In the genomic region with DNA sequence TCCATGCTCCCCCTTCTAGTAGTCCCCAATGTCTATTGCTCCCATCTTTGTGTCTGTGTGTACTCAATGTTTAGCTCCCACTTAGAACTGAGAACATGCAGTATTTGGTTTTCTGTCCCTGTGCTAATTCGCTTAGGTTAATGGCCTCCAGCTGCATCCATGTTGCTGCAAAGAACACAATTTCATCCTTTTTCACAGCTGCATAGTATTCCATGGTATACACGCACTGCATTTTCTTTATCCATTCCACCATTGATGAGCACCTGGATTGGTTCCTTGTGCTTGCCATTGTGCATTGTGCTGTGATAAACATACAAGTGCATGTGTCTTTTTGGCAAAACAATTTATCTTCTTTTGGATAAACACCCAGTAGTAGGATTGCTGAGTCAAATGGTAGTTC, we compare ENCODE assay signal across 28 cellular contexts.
"Had no signal": no experiment of that assay in that cellular context is flagged by ENCODE, and none has a peak within 500 bp of the region (broad histone marks: within the 10 kb centered on the region; RNA-seq: fewer than 3 reads in every experiment).

No MANE protein-coding gene starts in this region.

- H3K27me3 ChIP-seq: suprapubic skin, testis, thyroid gland, tibial artery, tibial nerve, transverse colon, upper lobe of left lung, upper lobe of right lung, uterus, vagina had no signal

- H3K4me3 ChIP-seq: suprapubic skin, testis, thoracic aorta, thyroid gland, tibial artery, tibial nerve, transverse colon, upper lobe of left lung, upper lobe of right lung, uterus, vagina had no signal

- ATAC-seq: stimulated activated effector memory CD8-positive, alpha-beta T cell treated with anti-CD3 and anti-CD28 coated beads, Interleukin-12 subunit alpha, Interleukin-12 subunit beta, amount 100 ng/mL, for 72 hours; stimulated activated memory B cell treated with anti-CD40 and anti-IgM and Interleukin-4, amounts not matched to agents 10 μg/mL and 1 μg/mL and 100 μg/mL, for 72 hours; stimulated activated naive CD8-positive, alpha-beta T cell treated with anti-CD3 and anti-CD28 coated beads, Interleukin-15, amount 100 ng/mL, for 72 hours; stimulated activated naive CD8-positive, alpha-beta T cell treated with anti-CD3 and anti-CD28 coated beads, Interleukin-15, Interleukin-2, amounts not matched to agents 100 U/mL and 50 U/mL, for 24 hours; upper lobe of right lung had no signal

- H3K27me3 Mint-ChIP-seq: stimulated activated naive CD8-positive, alpha-beta T cell treated with anti-CD3 and anti-CD28 coated beads, Interleukin-15, amount 100 ng/mL, for 72 hours; stimulated activated naive CD8-positive, alpha-beta T cell treated with anti-CD3 and anti-CD28 coated beads, Interleukin-15, Interleukin-2, amounts not matched to agents 100 ng/mL and 50 ng/mL, for 24 hours had no signal

- H3K4me3 Mint-ChIP-seq: stimulated activated effector memory CD8-positive, alpha-beta T cell treated with anti-CD3 and anti-CD28 coated beads, Interleukin-12 subunit alpha, Interleukin-12 subunit beta, amount 100 ng/mL, for 72 hours; stimulated activated memory B cell treated with anti-CD40 and anti-IgM and Interleukin-4, amounts not matched to agents 10 μg/mL and 1 μg/mL and 100 μg/mL, for 72 hours; stimulated activated naive CD8-positive, alpha-beta T cell treated with anti-CD3 and anti-CD28 coated beads, Interleukin-15, amount 100 ng/mL, for 72 hours; stimulated activated naive CD8-positive, alpha-beta T cell treated with anti-CD3 and anti-CD28 coated beads, Interleukin-15, Interleukin-2, amounts not matched to agents 100 ng/mL and 50 ng/mL, for 24 hours; type B pancreatic cell had no signal

- H3K27ac Mint-ChIP-seq: stimulated activated effector memory CD8-positive, alpha-beta T cell treated with anti-CD3 and anti-CD28 coated beads, Interleukin-12 subunit alpha, Interleukin-12 subunit beta, amount 100 ng/mL, for 72 hours; stimulated activated memory B cell treated with anti-CD40 and anti-IgM and Interleukin-4, amounts not matched to agents 10 μg/mL and 1 μg/mL and 100 μg/mL, for 72 hours; stimulated activated naive CD8-positive, alpha-beta T cell treated with anti-CD3 and anti-CD28 coated beads, Interleukin-15, amount 100 ng/mL, for 72 hours; stimulated activated naive CD8-positive, alpha-beta T cell treated with anti-CD3 and anti-CD28 coated beads, Interleukin-15, Interleukin-2, amounts not matched to agents 100 ng/mL and 50 ng/mL, for 24 hours; type B pancreatic cell had no signal

- DNase-seq: stimulated activated CD4-positive, alpha-beta T cell treated with anti-CD3 and anti-CD28 coated beads, Interleukin-1b, Interleukin-23, amount 100 ng/mL, for 48 hours; stimulated activated CD4-positive, alpha-beta T cell treated with anti-CD3 and anti-CD28 coated beads, Interleukin-2, amount 100 ng/mL, for 24 hours; stimulated activated CD4-positive, alpha-beta T cell treated with anti-CD3 and anti-CD28 coated beads, Interleukin-2, amount 100 ng/mL, for 48 hours; stimulated activated CD4-positive, alpha-beta T cell treated with anti-CD3 and anti-CD28 coated beads, Interleukin-4, amount 100 ng/mL, for 24 hours; stimulated activated CD4-positive, alpha-beta T cell treated with anti-CD3 and anti-CD28 coated beads, Interleukin-4, amount 100 ng/mL, for 4 hours; stimulated activated CD8-positive, alpha-beta memory T cell treated with anti-CD3 and anti-CD28 coated beads, Interleukin-4, amount 100 ng/mL, for 48 hours; stimulated activated naive CD4-positive, alpha-beta T cell; stimulated activated naive CD4-positive, alpha-beta T cell treated with Interleukin-2 at 50 U/mL for 16 hours; stimulated activated naive CD8-positive, alpha-beta T cell treated with anti-CD3 and anti-CD28 coated beads, Interleukin-15, amount 100 ng/mL, for 72 hours; stimulated activated naive CD8-positive, alpha-beta T cell treated with anti-CD3 and anti-CD28 coated beads, Interleukin-15, Interleukin-2, amounts not matched to agents 100 U/mL and 50 U/mL, for 24 hours; substantia nigra; testis; thyroid gland; tibial artery; transverse colon; trophoblast cell; upper lobe of left lung; upper lobe of right lung; uterus had no signal

- H3K27ac ChIP-seq: suprapubic skin, testis, thoracic aorta, thyroid gland, tibial artery, tibial nerve, transverse colon, upper lobe of left lung, upper lobe of right lung, uterus, vagina had no signal

- H3K36me3 Mint-ChIP-seq: stimulated activated effector memory CD8-positive, alpha-beta T cell treated with anti-CD3 and anti-CD28 coated beads, Interleukin-12 subunit alpha, Interleukin-12 subunit beta, amount 100 ng/mL, for 72 hours; type B pancreatic cell had no signal

- H3K36me3 ChIP-seq: suprapubic skin, thoracic aorta, thyroid gland, tibial artery, tibial nerve, transverse colon, upper lobe of left lung, upper lobe of right lung, uterus, vagina had no signal

- FAIRE-seq: urothelium cell line had no signal

- H3K4me1 ChIP-seq: suprapubic skin, testis, thyroid gland, tibial artery, tibial nerve, transverse colon, upper lobe of left lung, upper lobe of right lung, uterus, vagina had no signal

- H3K9me3 ChIP-seq: suprapubic skin, testis, thoracic aorta, thyroid gland, tibial artery, transverse colon, uterus, vagina had no signal
